9 cellular contexts compared by ENCODE assay signal in genomic region chrX:48493890-48494364, GRCh38. TPM values are rescaled to one million over a fixed set of nuclear protein-coding genes. Genes with fewer than 3 reads are reported as not detected.
DNase-seq lines count a peak whose midpoint lies in the region; ATAC-seq and TF ChIP-seq lines count a peak whose summit lies in the region.
"Had no signal": no experiment of that assay in that cellular context is flagged by ENCODE, and none has a peak within 500 bp of the region (broad histone marks: within the 10 kb centered on the region; RNA-seq: fewer than 3 reads in every experiment).

No MANE protein-coding gene starts in this region.

- CTCF ChIA-PET in Panc1 (lab: Charles Lee): no interaction called here

- no peak; the same call in 1 of the 2 replicates for TF ChIP-seq CTCF in Panc1 (IDR thresholded peaks at IDR 0.05)
- peak; percentile 42 for TF ChIP-seq CTCF in fibroblast of villous mesenchyme (IDR thresholded peaks at IDR 0.05; ENCODE audit: insufficient read depth, low read depth, low read length)
- TF ChIP-seq CTCF in testis (IDR thresholded peaks at IDR 0.05): no peak

- H3K36me3 ChIP-seq in Panc1 (ENCODE audit: control insufficient read depth, insufficient read depth, low read length) (no peaks in the 10 kb centered on the region), testis (ENCODE audit: low read depth, missing control alignments) (no peaks in the 10 kb centered on the region)

- H3K9me3 ChIP-seq in Panc1 (ENCODE audit: control insufficient read depth, insufficient read depth, low read depth, low read length): no peaks in the 10 kb centered on the region
- no peaks in the 10 kb centered on the region for H3K9me3 ChIP-seq in testis
- H3K9me3 ChIP-seq in T-helper 17 cell (ENCODE audit: control insufficient read depth, low read length, poor library complexity, severe bottlenecking): no peaks in the 10 kb centered on the region

- TF ChIP-seq POLR2A in testis (IDR thresholded peaks at IDR 0.05): no peak

- intact Hi-C loops in Panc1 (cut with micrococcal nuclease; ENCODE audit: unreplicated experiment) (no loop called here), testis (cut with DNase I; ENCODE audit: low total_unique reads) (no loop called here)

- H3K27ac ChIP-seq in Panc1 (ENCODE audit: low read length) (no peak overlapping the region), testis (no peak overlapping the region)

- no peak overlapping the region for H3K27ac Mint-ChIP-seq in activated naive CD8-positive, alpha-beta T cell treated with anti-CD3 and anti-CD28 coated beads, Interleukin-2, amount 50 U/mL, for 24 hours
- H3K27ac Mint-ChIP-seq in activated naive CD8-positive, alpha-beta T cell treated with anti-CD3 and anti-CD28 coated beads for 36 hours: no peak overlapping the region
- no peak overlapping the region for H3K27ac Mint-ChIP-seq in T-helper 17 cell
- H3K27ac Mint-ChIP-seq: dendritic cell treated with granulocyte-macrophage colony-stimulating factor and Interleukin-4, amounts not matched to agents 40 ng/mL and 50 ng/mL, for 4 days had no signal

- in situ Hi-C loops in Panc1 (cut with HindIII; ENCODE audit: low pct_unique_long_range_greater_than_20kb, low sequenced_read_pairs): no loop called here

- WGBS in testis, 2 donors: 34 to 62% methylated on average over 4 to 10 of the region's 10 CpGs

- no TSS peak for BruUV-seq in Panc1 (replicated peaks; lab: Mats Ljungman, UMichigan)

- POLR2A ChIA-PET in Panc1 (lab: Charles Lee): no interaction called here

- peak; percentile 18 for DNase-seq in activated naive CD8-positive, alpha-beta T cell treated with anti-CD3 and anti-CD28 coated beads, Interleukin-2, amount 50 U/mL, for 24 hours
- DNase-seq in activated naive CD8-positive, alpha-beta T cell treated with anti-CD3 and anti-CD28 coated beads for 36 hours: no peak
- DNase-seq in Panc1 (ENCODE audit: low read depth, low spot score): no peak
- peak; percentile 63 for DNase-seq in fibroblast of villous mesenchyme (ENCODE audit: low read depth)
- DNase-seq in testis: peak; percentile 58
- DNase-seq in NCI-H2171 treated with DMSO at 0.1 percent for 48 hours (lab: John Stamatoyannopoulos, UW): no peak
- no peak for DNase-seq in GM19238 (ENCODE audit: insufficient read length, low spot score)
- no peak for DNase-seq in T-helper 17 cell

- no peaks in the 10 kb centered on the region for H3K27me3 Mint-ChIP-seq in activated naive CD8-positive, alpha-beta T cell treated with anti-CD3 and anti-CD28 coated beads, Interleukin-2, amount 50 U/mL, for 24 hours
- H3K27me3 Mint-ChIP-seq in activated naive CD8-positive, alpha-beta T cell treated with anti-CD3 and anti-CD28 coated beads for 36 hours: no peaks in the 10 kb centered on the region
- H3K27me3 Mint-ChIP-seq in T-helper 17 cell: no peaks in the 10 kb centered on the region
- H3K27me3 Mint-ChIP-seq: dendritic cell treated with granulocyte-macrophage colony-stimulating factor and Interleukin-4, amounts not matched to agents 40 ng/mL and 50 ng/mL, for 4 days had no signal

- H3K4me1 ChIP-seq in Panc1 (ENCODE audit: control insufficient read depth, insufficient read depth, low read length) (no peaks in the 10 kb centered on the region), testis (no peaks in the 10 kb centered on the region)

- H3K4me1 Mint-ChIP-seq in activated naive CD8-positive, alpha-beta T cell treated with anti-CD3 and anti-CD28 coated beads, Interleukin-2, amount 50 U/mL, for 24 hours: peaks cover 4% of the 10 kb centered on the region
- no peaks in the 10 kb centered on the region for H3K4me1 Mint-ChIP-seq in activated naive CD8-positive, alpha-beta T cell treated with anti-CD3 and anti-CD28 coated beads for 36 hours
- H3K4me1 Mint-ChIP-seq in T-helper 17 cell: no peaks in the 10 kb centered on the region

- no peak overlapping the region for H3K4me3 ChIP-seq in Panc1 (ENCODE audit: low read depth in 2 of 2, low read length in 2 of 2)
- H3K4me3 ChIP-seq in fibroblast of villous mesenchyme (ENCODE audit: low read depth, low read length): no peak overlapping the region
- no peak overlapping the region for H3K4me3 ChIP-seq in testis

- H3K36me3 Mint-ChIP-seq in activated naive CD8-positive, alpha-beta T cell treated with anti-CD3 and anti-CD28 coated beads, Interleukin-2, amount 50 U/mL, for 24 hours (ENCODE audit: low read depth): no peaks in the 10 kb centered on the region
- H3K36me3 Mint-ChIP-seq in activated naive CD8-positive, alpha-beta T cell treated with anti-CD3 and anti-CD28 coated beads for 36 hours: no peaks in the 10 kb centered on the region
- no peaks in the 10 kb centered on the region for H3K36me3 Mint-ChIP-seq in T-helper 17 cell (ENCODE audit: low read depth)

- no peak overlapping the region for H3K4me3 Mint-ChIP-seq in activated naive CD8-positive, alpha-beta T cell treated with anti-CD3 and anti-CD28 coated beads, Interleukin-2, amount 50 U/mL, for 24 hours
- no peak overlapping the region for H3K4me3 Mint-ChIP-seq in activated naive CD8-positive, alpha-beta T cell treated with anti-CD3 and anti-CD28 coated beads for 36 hours
- H3K4me3 Mint-ChIP-seq in T-helper 17 cell: no peak overlapping the region
- H3K4me3 Mint-ChIP-seq: dendritic cell treated with granulocyte-macrophage colony-stimulating factor and Interleukin-4, amounts not matched to agents 40 ng/mL and 50 ng/mL, for 4 days had no signal

- no peaks in the 10 kb centered on the region for H3K9me3 Mint-ChIP-seq in activated naive CD8-positive, alpha-beta T cell treated with anti-CD3 and anti-CD28 coated beads, Interleukin-2, amount 50 U/mL, for 24 hours
- no peaks in the 10 kb centered on the region for H3K9me3 Mint-ChIP-seq in activated naive CD8-positive, alpha-beta T cell treated with anti-CD3 and anti-CD28 coated beads for 36 hours
- H3K9me3 Mint-ChIP-seq: dendritic cell treated with granulocyte-macrophage colony-stimulating factor and Interleukin-4, amounts not matched to agents 40 ng/mL and 50 ng/mL, for 4 days had no signal

- ATAC-seq in activated naive CD8-positive, alpha-beta T cell treated with anti-CD3 and anti-CD28 coated beads, Interleukin-2, amount 50 U/mL, for 24 hours: no peak
- peak; percentile 58 for ATAC-seq in Panc1
- no peak for ATAC-seq in T-helper 17 cell

- H3K27me3 ChIP-seq in Panc1 (ENCODE audit: control insufficient read depth, insufficient read depth, low read length) (no peaks in the 10 kb centered on the region), testis (no peaks in the 10 kb centered on the region)

RNA-seq across cellular contexts. Expression of gene PORCN, which starts 14.9 kb away (rescaled TPM):
- total RNA-seq in activated naive CD8-positive, alpha-beta T cell treated with anti-CD3 and anti-CD28 coated beads for 36 hours: 10 to 100 TPM; 11.0 to 11.9 TPM
- total RNA-seq in Panc1 (2021; ENCODE audit: unreplicated experiment) (8.6 TPM), fibroblast of villous mesenchyme (6.5 and 8.4 TPM in 2 replicates), testis (100 to 1,000 TPM in 1 of 2 donors, 10 to 100 TPM in 1; 58.7 to 110 TPM), T-helper 17 cell (10 to 100 TPM; 13.3 to 18.0 TPM)
- polyA plus RNA-seq in Panc1 (2012; ENCODE audit: insufficient read length): 16.5 TPM
- polyA plus RNA-seq in testis (ENCODE audit: insufficient read depth, low read depth, low replicate concordance): 25.0 TPM

RNA-seq across cellular contexts. Expression of gene FTSJ1, which starts 17.9 kb away (rescaled TPM):
- total RNA-seq in activated naive CD8-positive, alpha-beta T cell treated with anti-CD3 and anti-CD28 coated beads for 36 hours: 10 to 100 TPM; 98.7 to 98.8 TPM
- total RNA-seq in Panc1 (2021; ENCODE audit: unreplicated experiment) (43.1 TPM), fibroblast of villous mesenchyme (53.5 and 74.4 TPM in 2 replicates), testis (10 to 100 TPM; 46.4 to 50.9 TPM), T-helper 17 cell (10 to 100 TPM; 59.9 to 70.1 TPM)
- polyA plus RNA-seq in Panc1 (2012; ENCODE audit: insufficient read length): 68.9 TPM
- 38.0 TPM for polyA plus RNA-seq in testis (ENCODE audit: insufficient read depth, low read depth, low replicate concordance)

RNA-seq across cellular contexts. Expression of gene SLC38A5, which starts 23.9 kb away (rescaled TPM):
- total RNA-seq in activated naive CD8-positive, alpha-beta T cell treated with anti-CD3 and anti-CD28 coated beads for 36 hours: 100 to 1,000 TPM; 146 to 156 TPM
- total RNA-seq in Panc1 (2021; ENCODE audit: unreplicated experiment): 1.1 TPM
- 0.45 TPM for polyA plus RNA-seq in Panc1 (2012; ENCODE audit: insufficient read length)
- 4.2 and 12.5 TPM in 2 replicates for total RNA-seq in fibroblast of villous mesenchyme
- 1 to 10 TPM; 2.5 to 4.2 TPM for total RNA-seq in testis
- 3.5 TPM for polyA plus RNA-seq in testis (ENCODE audit: insufficient read depth, low read depth, low replicate concordance)
- 10 to 100 TPM; 25.2 to 27.7 TPM for total RNA-seq in T-helper 17 cell

RNA-seq across cellular contexts. Expression of gene EBP, which starts 27.7 kb away (rescaled TPM):
- 100 to 1,000 TPM; 165 to 169 TPM for total RNA-seq in activated naive CD8-positive, alpha-beta T cell treated with anti-CD3 and anti-CD28 coated beads for 36 hours
- total RNA-seq in Panc1 (2021; ENCODE audit: unreplicated experiment): 157 TPM
- 118 TPM for polyA plus RNA-seq in Panc1 (2012; ENCODE audit: insufficient read length)
- 126 and 200 TPM in 2 replicates for total RNA-seq in fibroblast of villous mesenchyme
- 10 to 100 TPM; 30.4 to 61.0 TPM for total RNA-seq in testis
- polyA plus RNA-seq in testis (ENCODE audit: insufficient read depth, low read depth, low replicate concordance): 48.8 TPM
- total RNA-seq in T-helper 17 cell: 10 to 100 TPM; 43.9 to 53.6 TPM

RNA-seq across cellular contexts. Expression of gene TBC1D25, which starts 45.6 kb away (rescaled TPM):
- total RNA-seq in activated naive CD8-positive, alpha-beta T cell treated with anti-CD3 and anti-CD28 coated beads for 36 hours: 10 to 100 TPM; 12.1 to 12.9 TPM
- total RNA-seq in Panc1 (2021; ENCODE audit: unreplicated experiment): 29.4 TPM
- polyA plus RNA-seq in Panc1 (2012; ENCODE audit: insufficient read length): 39.7 TPM
- total RNA-seq in fibroblast of villous mesenchyme: 7.8 and 12.2 TPM in 2 replicates
- 10 to 100 TPM; 27.3 to 36.1 TPM for total RNA-seq in testis
- 19.3 TPM for polyA plus RNA-seq in testis (ENCODE audit: insufficient read depth, low read depth, low replicate concordance)
- 10 to 100 TPM; 23.2 to 31.3 TPM for total RNA-seq in T-helper 17 cell

Comparison
In these comparisons a context has a peak if more than half of its experiments do, and no peak if none do; other contexts are left out.
1. DNase-seq: peak in activated naive CD8-positive, alpha-beta T cell treated with anti-CD3 and anti-CD28 coated beads, Interleukin-2, amount 50 U/mL, for 24 hours (single experiment), fibroblast of villous mesenchyme (single experiment) and testis (single experiment); none in activated naive CD8-positive, alpha-beta T cell treated with anti-CD3 and anti-CD28 coated beads for 36 hours (single experiment), Panc1 (single experiment), NCI-H2171 treated with DMSO at 0.1 percent for 48 hours (single experiment), GM19238 (single experiment) and T-helper 17 cell (0 of 3).
2. RNA of gene SLC38A5, which starts 23.9 kb away (total RNA-seq): 146 to 156 TPM in activated naive CD8-positive, alpha-beta T cell treated with anti-CD3 and anti-CD28 coated beads for 36 hours; 25.2 to 27.7 TPM in T-helper 17 cell, 4.2 to 12.5 TPM in fibroblast of villous mesenchyme, 2.5 to 4.2 TPM in testis and 1.1 TPM in Panc1 (single experiment); every median in the first group is over 4 times any median in the second.